ENCODE assay signal across 1 cellular context in the genomic region with DNA sequence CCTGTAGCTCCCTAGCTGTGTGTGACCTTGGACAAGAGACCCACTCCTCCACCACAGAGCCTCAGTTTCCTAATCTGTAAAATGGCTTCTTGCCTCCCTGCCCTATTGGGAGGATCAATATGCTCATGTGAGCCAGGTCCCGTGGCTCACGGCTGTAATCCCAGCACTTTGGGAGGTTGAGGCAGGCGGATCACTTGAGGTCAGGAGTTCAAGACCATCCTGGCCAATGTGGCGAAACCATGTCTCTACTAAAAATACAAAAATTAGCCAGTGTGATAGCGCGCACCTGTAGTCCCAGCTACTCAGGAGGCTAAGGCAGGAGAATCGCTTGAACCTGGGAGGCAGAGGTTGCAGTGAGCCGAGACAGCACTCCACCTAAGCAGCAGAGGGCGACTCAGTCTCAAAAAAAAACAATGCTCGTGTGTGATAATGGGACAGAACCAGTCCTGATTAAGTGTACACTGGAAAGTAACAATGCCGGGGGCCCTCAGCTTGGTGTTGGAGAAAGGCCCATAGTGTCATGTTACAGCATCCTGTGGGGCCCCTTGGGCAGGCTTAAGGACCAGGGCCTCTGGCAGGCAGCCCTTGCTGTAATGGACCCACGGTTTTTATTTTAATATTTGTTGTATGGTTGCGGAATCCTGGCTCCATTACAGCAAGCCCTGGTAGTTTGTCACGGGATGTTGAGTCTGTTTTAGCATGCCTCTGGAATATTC.
TF ChIP-seq lines count a peak whose summit lies in the region.

No MANE protein-coding gene starts in this region.

TF ChIP-seq in HCT116, 20 proteins besides CTCF, POLR2A, EP300 and RAD21:
- TF ChIP-seq CEBPB (IDR thresholded peaks at IDR 0.05; ENCODE audit: low read depth) (no peak), SP1 (IDR thresholded peaks at IDR 0.05; ENCODE audit: low read depth) (no peak), EGR1 (IDR thresholded peaks at IDR 0.05; ENCODE audit: low read depth) (no peak), SRF (IDR thresholded peaks at IDR 0.05; ENCODE audit: low read depth) (no peak), REST (IDR thresholded peaks at IDR 0.05; ENCODE audit: low read depth) (no peak), TCF7L2 (IDR thresholded peaks at IDR 0.05; ENCODE audit: borderline replicate concordance, extremely low read depth, insufficient read depth, insufficient read length) (no peak), ELF1 (IDR thresholded peaks at IDR 0.05; ENCODE audit: borderline replicate concordance, low read depth) (no peak), EZH2phosphoT487 (IDR thresholded peaks at IDR 0.05; ENCODE audit: borderline replicate concordance) (no peak), SIN3A (IDR thresholded peaks at IDR 0.05; ENCODE audit: low read depth) (no peak)
